ENCODE assay signal across 1 cellular context in genomic region chr17:16948587-16949376, GRCh38.
TF ChIP-seq lines count a peak whose summit lies in the region.

No MANE protein-coding gene starts in this region.

TF ChIP-seq in WTC11, 78 proteins besides CTCF, POLR2A, EP300 and RAD21 (continued from another document):
- TF ChIP-seq FOXP1 (CRISPR knock-in tag; IDR thresholded peaks at IDR 0.05; ENCODE audit: borderline replicate concordance) (no peak), ZBTB21 (CRISPR knock-in tag; IDR thresholded peaks at IDR 0.05; ENCODE audit: borderline replicate concordance) (no peak), JUN (CRISPR knock-in tag; IDR thresholded peaks at IDR 0.05) (no peak), ZNF671 (CRISPR knock-in tag; IDR thresholded peaks at IDR 0.05) (no peak), SP1 (CRISPR knock-in tag; conservative IDR thresholded peaks at IDR 0.05) (no peak), RELA (CRISPR knock-in tag; IDR thresholded peaks at IDR 0.05; ENCODE audit: borderline replicate concordance) (no peak), MLX (CRISPR knock-in tag; IDR thresholded peaks at IDR 0.05) (no peak), NR3C1 (CRISPR knock-in tag; conservative IDR thresholded peaks at IDR 0.05; ENCODE audit: low read depth) (no peak), CREB1 (CRISPR knock-in tag; IDR thresholded peaks at IDR 0.05) (no peak)
- TF ChIP-seq, protein P1, sequence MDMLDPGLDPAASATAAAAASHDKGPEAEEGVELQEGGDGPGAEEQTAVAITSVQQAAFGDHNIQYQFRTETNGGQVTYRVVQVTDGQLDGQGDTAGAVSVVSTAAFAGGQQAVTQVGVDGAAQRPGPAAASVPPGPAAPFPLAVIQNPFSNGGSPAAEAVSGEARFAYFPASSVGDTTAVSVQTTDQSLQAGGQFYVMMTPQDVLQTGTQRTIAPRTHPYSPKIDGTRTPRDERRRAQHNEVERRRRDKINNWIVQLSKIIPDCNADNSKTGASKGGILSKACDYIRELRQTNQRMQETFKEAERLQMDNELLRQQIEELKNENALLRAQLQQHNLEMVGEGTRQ (CRISPR knock-in tag; IDR thresholded peaks at IDR 0.05): no peak
- TF ChIP-seq, protein P2, sequence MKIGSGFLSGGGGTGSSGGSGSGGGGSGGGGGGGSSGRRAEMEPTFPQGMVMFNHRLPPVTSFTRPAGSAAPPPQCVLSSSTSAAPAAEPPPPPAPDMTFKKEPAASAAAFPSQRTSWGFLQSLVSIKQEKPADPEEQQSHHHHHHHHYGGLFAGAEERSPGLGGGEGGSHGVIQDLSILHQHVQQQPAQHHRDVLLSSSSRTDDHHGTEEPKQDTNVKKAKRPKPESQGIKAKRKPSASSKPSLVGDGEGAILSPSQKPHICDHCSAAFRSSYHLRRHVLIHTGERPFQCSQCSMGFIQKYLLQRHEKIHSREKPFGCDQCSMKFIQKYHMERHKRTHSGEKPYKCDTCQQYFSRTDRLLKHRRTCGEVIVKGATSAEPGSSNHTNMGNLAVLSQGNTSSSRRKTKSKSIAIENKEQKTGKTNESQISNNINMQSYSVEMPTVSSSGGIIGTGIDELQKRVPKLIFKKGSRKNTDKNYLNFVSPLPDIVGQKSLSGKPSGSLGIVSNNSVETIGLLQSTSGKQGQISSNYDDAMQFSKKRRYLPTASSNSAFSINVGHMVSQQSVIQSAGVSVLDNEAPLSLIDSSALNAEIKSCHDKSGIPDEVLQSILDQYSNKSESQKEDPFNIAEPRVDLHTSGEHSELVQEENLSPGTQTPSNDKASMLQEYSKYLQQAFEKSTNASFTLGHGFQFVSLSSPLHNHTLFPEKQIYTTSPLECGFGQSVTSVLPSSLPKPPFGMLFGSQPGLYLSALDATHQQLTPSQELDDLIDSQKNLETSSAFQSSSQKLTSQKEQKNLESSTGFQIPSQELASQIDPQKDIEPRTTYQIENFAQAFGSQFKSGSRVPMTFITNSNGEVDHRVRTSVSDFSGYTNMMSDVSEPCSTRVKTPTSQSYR (CRISPR knock-in tag; IDR thresholded peaks at IDR 0.05): no peak
- TF ChIP-seq, protein P3, sequence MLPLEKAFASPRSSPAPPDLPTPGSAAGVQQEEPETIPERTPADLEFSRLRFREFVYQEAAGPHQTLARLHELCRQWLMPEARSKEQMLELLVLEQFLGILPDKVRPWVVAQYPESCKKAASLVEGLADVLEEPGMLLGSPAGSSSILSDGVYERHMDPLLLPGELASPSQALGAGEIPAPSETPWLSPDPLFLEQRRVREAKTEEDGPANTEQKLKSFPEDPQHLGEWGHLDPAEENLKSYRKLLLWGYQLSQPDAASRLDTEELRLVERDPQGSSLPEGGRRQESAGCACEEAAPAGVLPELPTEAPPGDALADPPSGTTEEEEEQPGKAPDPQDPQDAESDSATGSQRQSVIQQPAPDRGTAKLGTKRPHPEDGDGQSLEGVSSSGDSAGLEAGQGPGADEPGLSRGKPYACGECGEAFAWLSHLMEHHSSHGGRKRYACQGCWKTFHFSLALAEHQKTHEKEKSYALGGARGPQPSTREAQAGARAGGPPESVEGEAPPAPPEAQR (CRISPR knock-in tag; IDR thresholded peaks at IDR 0.05): no peak
- TF ChIP-seq, protein P4, sequence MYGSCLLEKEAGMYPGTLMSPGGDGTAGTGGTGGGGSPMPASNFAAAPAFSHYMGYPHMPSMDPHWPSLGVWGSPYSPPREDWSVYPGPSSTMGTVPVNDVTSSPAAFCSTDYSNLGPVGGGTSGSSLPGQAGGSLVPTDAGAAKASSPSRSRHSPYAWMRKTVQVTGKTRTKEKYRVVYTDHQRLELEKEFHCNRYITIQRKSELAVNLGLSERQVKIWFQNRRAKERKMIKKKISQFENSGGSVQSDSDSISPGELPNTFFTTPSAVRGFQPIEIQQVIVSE (CRISPR knock-in tag; IDR thresholded peaks at IDR 0.05; ENCODE audit: borderline replicate concordance): no peak
